Comparison of ENCODE assay signal across 7 cellular contexts in genomic region chr1:9183441-9183840, GRCh38. TPM values are rescaled to one million over a fixed set of nuclear protein-coding genes. Genes with fewer than 3 reads are reported as not detected.
DNase-seq lines count a peak whose midpoint lies in the region; ATAC-seq and TF ChIP-seq lines count a peak whose summit lies in the region.

No MANE protein-coding gene starts in this region.

- peak overlapping the region; percentile 65 for H3K4me3 Mint-ChIP-seq in activated naive CD8-positive, alpha-beta T cell treated with anti-CD3 and anti-CD28 coated beads, Interleukin-2, amount 10 ng/mL, durations not matched to agents 7 days and 5 days

- peaks cover 14% of the 10 kb centered on the region for H3K27me3 Mint-ChIP-seq in activated naive CD8-positive, alpha-beta T cell treated with anti-CD3 and anti-CD28 coated beads, Interleukin-2, amount 10 ng/mL, durations not matched to agents 7 days and 5 days

- H3K9ac ChIP-seq in stomach smooth muscle (ENCODE audit: low read length in 2 of 2) = no peak overlapping the region

- H3K4me1 ChIP-seq in stomach smooth muscle (ENCODE audit: control insufficient read depth, insufficient read depth, low read length) = peaks cover 33% of the 10 kb centered on the region

- no peak overlapping the region for H3K27ac Mint-ChIP-seq in activated naive CD8-positive, alpha-beta T cell treated with anti-CD3 and anti-CD28 coated beads, Interleukin-2, amount 10 ng/mL, durations not matched to agents 7 days and 5 days

- H3K27ac ChIP-seq in stomach smooth muscle (ENCODE audit: low read length) = no peak overlapping the region

- ATAC-seq in activated naive CD8-positive, alpha-beta T cell treated with anti-CD3 and anti-CD28 coated beads, Interleukin-2, amount 10 ng/mL, durations not matched to agents 7 days and 5 days (ENCODE audit: low read depth) = no peak
- ATAC-seq in GM18870 (IDR thresholded peaks at IDR 0.05; ENCODE audit: unreplicated experiment) = no peak

- TF ChIP-seq CTCF in HFF-Myc (IDR thresholded peaks at IDR 0.05; ENCODE audit: low read depth, low read length, missing control alignments) = no peak

- H3K27me3 ChIP-seq in stomach smooth muscle (ENCODE audit: control insufficient read depth in 1 of 2, insufficient read depth in 2 of 2, low read length in 2 of 2) = peaks cover 0 to 5% of the 10 kb centered on the region in 2 donors

- H3K9me3 Mint-ChIP-seq in activated naive CD8-positive, alpha-beta T cell treated with anti-CD3 and anti-CD28 coated beads, Interleukin-2, amount 10 ng/mL, durations not matched to agents 7 days and 5 days = no peaks in the 10 kb centered on the region

- POLR2A ChIA-PET in activated naive CD8-positive, alpha-beta T cell treated with anti-CD3 and anti-CD28 coated beads, Interleukin-2, amount 10 ng/mL, durations not matched to agents 7 days and 5 days (lab: Charles Lee) = interaction anchor here (0.6 kb wide), 1 partner anchor 49 kb away, joined by 3 read pairs; no protein-coding TSS in a partner anchor

- H3K4me3 ChIP-seq in HFF-Myc (replicated peaks; ENCODE audit: low read depth, low read length) (peak overlapping the region; percentile 100), iPS-18c (ENCODE audit: insufficient read depth, low read depth, low read length) (peak overlapping the region; percentile 76; the same call in 1 of the 2 replicates), stomach smooth muscle (ENCODE audit: low read length in 2 of 2) (peak overlapping the region; percentile 78 to 90)

- H3K4me1 Mint-ChIP-seq in activated naive CD8-positive, alpha-beta T cell treated with anti-CD3 and anti-CD28 coated beads, Interleukin-2, amount 10 ng/mL, durations not matched to agents 7 days and 5 days = peaks cover 22% of the 10 kb centered on the region

- peaks cover 11% of the 10 kb centered on the region for H3K36me3 Mint-ChIP-seq in activated naive CD8-positive, alpha-beta T cell treated with anti-CD3 and anti-CD28 coated beads, Interleukin-2, amount 10 ng/mL, durations not matched to agents 7 days and 5 days

- H3K36me3 ChIP-seq in stomach smooth muscle (ENCODE audit: control insufficient read depth in 2 of 2, insufficient read depth in 2 of 2, low read length in 2 of 2) = no peaks in the 10 kb centered on the region

- H3K9me3 ChIP-seq in iPS-18c (ENCODE audit: control insufficient read depth, insufficient read depth, low read length) (no peaks in the 10 kb centered on the region), stomach smooth muscle (ENCODE audit: control insufficient read depth in 2 of 2, low read length in 2 of 2) (no peaks in the 10 kb centered on the region)

- DNase-seq in HFF-Myc (ENCODE audit: extremely low read depth, low read depth) = no peak
- DNase-seq in activated naive CD8-positive, alpha-beta T cell treated with anti-CD3 and anti-CD28 coated beads, Interleukin-2, amount 10 ng/mL, durations not matched to agents 7 days and 5 days = no peak
- no peak for DNase-seq in stimulated activated CD4-positive, alpha-beta T cell treated with anti-CD3 and anti-CD28 coated beads, Interleukin-4, amount 100 ng/mL, for 1 hour
- no peak for DNase-seq in stimulated activated CD4-positive, alpha-beta T cell treated with anti-CD3 and anti-CD28 coated beads, Interleukin-1b, Interleukin-23, amount 100 ng/mL, for 48 hours

RNA-seq across cellular contexts. Expression of gene H6PD, which starts 51.1 kb away (rescaled TPM):
- total RNA-seq in activated naive CD8-positive, alpha-beta T cell treated with anti-CD3 and anti-CD28 coated beads, Interleukin-2, amount 10 ng/mL, durations not matched to agents 7 days and 5 days = 10 to 100 TPM; 15.3 to 15.9 TPM

RNA-seq across cellular contexts. Expression of gene GPR157, which starts 54.5 kb away (rescaled TPM):
- 1 to 10 TPM; 3.1 to 3.3 TPM for total RNA-seq in activated naive CD8-positive, alpha-beta T cell treated with anti-CD3 and anti-CD28 coated beads, Interleukin-2, amount 10 ng/mL, durations not matched to agents 7 days and 5 days
